Comparison of ENCODE assay signal across 1 cellular context in genomic region chr19:13938361-13939027, GRCh38.
TF ChIP-seq lines count a peak whose summit lies in the region.

A gene with protein sequence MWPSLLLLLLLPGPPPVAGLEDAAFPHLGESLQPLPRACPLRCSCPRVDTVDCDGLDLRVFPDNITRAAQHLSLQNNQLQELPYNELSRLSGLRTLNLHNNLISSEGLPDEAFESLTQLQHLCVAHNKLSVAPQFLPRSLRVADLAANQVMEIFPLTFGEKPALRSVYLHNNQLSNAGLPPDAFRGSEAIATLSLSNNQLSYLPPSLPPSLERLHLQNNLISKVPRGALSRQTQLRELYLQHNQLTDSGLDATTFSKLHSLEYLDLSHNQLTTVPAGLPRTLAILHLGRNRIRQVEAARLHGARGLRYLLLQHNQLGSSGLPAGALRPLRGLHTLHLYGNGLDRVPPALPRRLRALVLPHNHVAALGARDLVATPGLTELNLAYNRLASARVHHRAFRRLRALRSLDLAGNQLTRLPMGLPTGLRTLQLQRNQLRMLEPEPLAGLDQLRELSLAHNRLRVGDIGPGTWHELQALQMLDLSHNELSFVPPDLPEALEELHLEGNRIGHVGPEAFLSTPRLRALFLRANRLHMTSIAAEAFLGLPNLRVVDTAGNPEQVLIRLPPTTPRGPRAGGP (minus strand): TSS chr19:13938417. CDS start chr19:13938181, 236 bp downstream.

TF ChIP-seq in H1, 55 proteins besides CTCF, POLR2A, EP300 and RAD21:
- no peak for TF ChIP-seq NRF1 (IDR thresholded peaks at IDR 0.05; ENCODE audit: low read depth, low read length)
- no peak for TF ChIP-seq CHD2 (IDR thresholded peaks at IDR 0.05; ENCODE audit: low read length)
- no peak for TF ChIP-seq EZH2 (IDR thresholded peaks at IDR 0.05; ENCODE audit: low read depth, low read length, severe bottlenecking)
- no peak for TF ChIP-seq BACH1 (IDR thresholded peaks at IDR 0.05; ENCODE audit: low read length)
- no peak for TF ChIP-seq RBBP5 (IDR thresholded peaks at IDR 0.05; ENCODE audit: borderline replicate concordance, low read depth, low read length)
- no peak for TF ChIP-seq SP1 (IDR thresholded peaks at IDR 0.05; ENCODE audit: low read depth, low read length)
